17 cellular contexts compared by ENCODE assay signal in the genomic region with DNA sequence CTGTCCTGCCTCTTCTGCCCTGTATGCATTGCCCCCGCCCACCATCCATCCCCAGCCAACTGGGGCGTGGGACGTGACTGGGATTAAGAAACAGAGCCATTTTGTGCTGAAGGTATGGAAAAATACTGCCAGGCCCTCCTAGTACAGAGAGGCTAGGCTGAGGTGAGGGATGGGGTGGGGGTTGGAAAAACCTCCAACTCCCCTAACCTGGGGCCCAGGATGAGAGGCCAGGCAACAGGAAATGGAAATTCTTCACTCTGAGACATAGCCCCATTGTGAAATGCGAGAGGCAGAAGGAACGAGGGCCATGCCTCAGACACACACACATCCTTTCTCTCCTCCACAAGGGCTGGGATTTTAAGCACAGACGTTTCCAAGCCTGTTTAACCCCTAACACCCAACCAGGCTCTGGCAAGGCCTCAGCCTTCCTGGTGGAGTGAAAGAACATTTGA. TPM values are rescaled to one million over a fixed set of nuclear protein-coding genes. Genes with fewer than 3 reads are reported as not detected.
DNase-seq lines count a peak whose midpoint lies in the region; ATAC-seq, FAIRE-seq and TF ChIP-seq lines count a peak whose summit lies in the region.
"Had no signal": no experiment of that assay in that cellular context is flagged by ENCODE, and none has a peak within 500 bp of the region (broad histone marks: within the 10 kb centered on the region; RNA-seq: fewer than 3 reads in every experiment).

No MANE protein-coding gene starts in this region.

- 55% methylated on average over 6 of the region's 6 CpGs for WGBS in A549 (ENCODE audit: missing lambda C conversion rate)
- 29 to 53% (median 46%) methylated on average over 6 of the region's 6 CpGs for WGBS in spleen, 5 donors

- TF ChIP-seq EP300 in A549 (IDR thresholded peaks at IDR 0.05) = no peak

- CTCF ChIA-PET in A549 (lab: Yijun Ruan, JAX) = no interaction called here
- CTCF ChIA-PET in activated CD8-positive, alpha-beta T cell treated with anti-CD3 and anti-CD28 coated beads for 36 hours (lab: Charles Lee) = no interaction called here
- CTCF ChIA-PET in naive thymus-derived CD4-positive, alpha-beta T cell (lab: Charles Lee) = no interaction called here

- TF ChIP-seq CTCF in A549 (IDR thresholded peaks at IDR 0.05) = no peak
- no peak for TF ChIP-seq CTCF in activated CD8-positive, alpha-beta T cell treated with anti-CD3 and anti-CD28 coated beads for 36 hours (IDR thresholded peaks at IDR 0.05)
- TF ChIP-seq CTCF in spleen (IDR thresholded peaks at IDR 0.05 in 8 of 11, conservative IDR thresholded peaks at IDR 0.05 in 3 of 11) = no peak

- H3K4me3 Mint-ChIP-seq in activated CD8-positive, alpha-beta T cell treated with anti-CD3 and anti-CD28 coated beads for 36 hours = no peak overlapping the region
- no peak overlapping the region for H3K4me3 Mint-ChIP-seq in naive thymus-derived CD4-positive, alpha-beta T cell

- H3K4me3 ChIP-seq in A549 (no peak overlapping the region), spleen (no peak overlapping the region)
- H3K4me3 ChIP-seq in naive thymus-derived CD4-positive, alpha-beta T cell (ENCODE audit: low read length) = no peak overlapping the region

- no peaks in the 10 kb centered on the region for H3K27me3 Mint-ChIP-seq in activated CD8-positive, alpha-beta T cell treated with anti-CD3 and anti-CD28 coated beads for 36 hours
- no peaks in the 10 kb centered on the region for H3K27me3 Mint-ChIP-seq in naive thymus-derived CD4-positive, alpha-beta T cell

- POLR2A ChIA-PET in A549 (lab: Yijun Ruan, JAX) = no interaction called here
- POLR2A ChIA-PET in activated CD8-positive, alpha-beta T cell treated with anti-CD3 and anti-CD28 coated beads for 36 hours (lab: Charles Lee) = no interaction called here
- POLR2A ChIA-PET in naive thymus-derived CD4-positive, alpha-beta T cell (lab: Charles Lee) = no interaction called here

- no peaks in the 10 kb centered on the region for H3K9me3 Mint-ChIP-seq in activated CD8-positive, alpha-beta T cell treated with anti-CD3 and anti-CD28 coated beads for 36 hours
- peaks cover 0 to 2% (median 0%) of the 10 kb centered on the region in 11 donors for H3K9me3 Mint-ChIP-seq in naive thymus-derived CD4-positive, alpha-beta T cell
- H3K9me3 Mint-ChIP-seq: CD14-positive monocyte had no signal

- H3K36me3 ChIP-seq in spleen = no peaks in the 10 kb centered on the region
- H3K36me3 ChIP-seq in naive thymus-derived CD4-positive, alpha-beta T cell (ENCODE audit: control insufficient read depth in 2 of 3, insufficient read depth in 3 of 3, low read length in 3 of 3) = no peaks in the 10 kb centered on the region

- TF ChIP-seq POLR2A in A549 (IDR thresholded peaks at IDR 0.05; ENCODE audit: low read length) (no peak), spleen (IDR thresholded peaks at IDR 0.05) (no peak)

- no peaks in the 10 kb centered on the region for H3K27me3 ChIP-seq in spleen (replicated peaks in 1 of 7)
- no peaks in the 10 kb centered on the region for H3K27me3 ChIP-seq in naive thymus-derived CD4-positive, alpha-beta T cell (ENCODE audit: control insufficient read depth in 2 of 2, insufficient read depth in 2 of 2, low read length in 2 of 2)

- no peak for TF ChIP-seq RAD21 in A549 (conservative IDR thresholded peaks at IDR 0.05 in 1 of 2, IDR thresholded peaks at IDR 0.05 in 1 of 2)

- peak overlapping the region in 1 of 2 experiments; percentile 66; a peak in 3 of 6 replicates for H3K27ac ChIP-seq in A549
- H3K27ac ChIP-seq in spleen = peak overlapping the region in 3 of 8 donors; percentile 21 to 52 (median 33)
- no peak overlapping the region for H3K27ac ChIP-seq in naive thymus-derived CD4-positive, alpha-beta T cell (ENCODE audit: low read depth, low read length)

- peaks cover 44% of the 10 kb centered on the region for H3K4me1 Mint-ChIP-seq in activated CD8-positive, alpha-beta T cell treated with anti-CD3 and anti-CD28 coated beads for 36 hours (ENCODE audit: low read depth)
- H3K4me1 Mint-ChIP-seq in naive thymus-derived CD4-positive, alpha-beta T cell = peaks cover 0 to 50% (median 0%) of the 10 kb centered on the region in 7 donors

- peak overlapping the region; percentile 35; the same call in 1 of the 3 replicates for H3K4me2 ChIP-seq in A549

- no peak for FAIRE-seq in A549 (lab: Jason Lieb, UNC)
- FAIRE-seq: G401.6, islet of Langerhans, TTC549 had no signal

- ATAC-seq in A549 = no peak
- no peak for ATAC-seq in activated CD8-positive, alpha-beta T cell treated with anti-CD3 and anti-CD28 coated beads for 36 hours
- ATAC-seq in GM21576 (IDR thresholded peaks at IDR 0.05; ENCODE audit: unreplicated experiment) = no peak
- no peak for ATAC-seq in naive thymus-derived CD4-positive, alpha-beta T cell
- ATAC-seq: Panc1 had no signal

- intact Hi-C loops in activated CD8-positive, alpha-beta T cell treated with anti-CD3 and anti-CD28 coated beads for 36 hours (cut with micrococcal nuclease) = no loop called here
- intact Hi-C loops in spleen (cut with DNase I; ENCODE audit: low total_unique reads) = no loop called here
- intact Hi-C loops in naive thymus-derived CD4-positive, alpha-beta T cell (cut with micrococcal nuclease) = no loop called here

- H3K27ac Mint-ChIP-seq in activated CD8-positive, alpha-beta T cell treated with anti-CD3 and anti-CD28 coated beads for 36 hours = peak overlapping the region; percentile 16
- no peak overlapping the region for H3K27ac Mint-ChIP-seq in naive thymus-derived CD4-positive, alpha-beta T cell

- peaks cover 41% of the 10 kb centered on the region for H3K36me3 Mint-ChIP-seq in activated CD8-positive, alpha-beta T cell treated with anti-CD3 and anti-CD28 coated beads for 36 hours (ENCODE audit: low read depth)
- H3K36me3 Mint-ChIP-seq in naive thymus-derived CD4-positive, alpha-beta T cell = peaks cover 0 to 3% (median 0%) of the 10 kb centered on the region in 5 donors

- H3K9me3 ChIP-seq in A549 (no peaks in the 10 kb centered on the region), spleen (no peaks in the 10 kb centered on the region)
- no peaks in the 10 kb centered on the region for H3K9me3 ChIP-seq in naive thymus-derived CD4-positive, alpha-beta T cell (ENCODE audit: control insufficient read depth in 2 of 3, low read length in 3 of 3)

- H3K4me1 ChIP-seq in A549 (peaks cover 69% of the 10 kb centered on the region), spleen (peaks cover 3 to 78% (median 25%) of the 10 kb centered on the region in 6 donors)
- no peaks in the 10 kb centered on the region for H3K4me1 ChIP-seq in naive thymus-derived CD4-positive, alpha-beta T cell (ENCODE audit: control insufficient read depth in 2 of 2, insufficient read depth in 2 of 2, low read length in 2 of 2)

- peak in 1 of 2 experiments; percentile 6 for DNase-seq in A549 (ENCODE audit: low read depth in 1 of 2, low spot score in 1 of 2)
- DNase-seq in HT1080 (ENCODE audit: low read depth) = peak; percentile 33
- no peak for DNase-seq in activated CD8-positive, alpha-beta T cell treated with anti-CD3 and anti-CD28 coated beads for 36 hours
- DNase-seq in islet precursor cell = peak; percentile 71
- DNase-seq in spleen = no peak
- DNase-seq in naive thymus-derived CD4-positive, alpha-beta T cell = no peak
- no peak for DNase-seq in NCI-H128 (lab: John Stamatoyannopoulos, UW; ENCODE audit: unreplicated experiment)
- DNase-seq: activated gamma-delta T cell; central memory CD4-positive, alpha-beta T cell; NCI-H2029 had no signal

TF ChIP-seq in A549, 52 proteins besides CTCF, POLR2A, EP300 and RAD21:
- TF ChIP-seq CEBPB (IDR thresholded peaks at IDR 0.05) = no peak
- no peak for TF ChIP-seq JUNB (IDR thresholded peaks at IDR 0.05)
- TF ChIP-seq JUN (IDR thresholded peaks at IDR 0.05) = no peak
- TF ChIP-seq BHLHE40 (IDR thresholded peaks at IDR 0.05; ENCODE audit: low read depth, low read length) = no peak
- no peak for TF ChIP-seq MYC (IDR thresholded peaks at IDR 0.05; ENCODE audit: borderline replicate concordance, low read length)
- no peak for TF ChIP-seq CHD4 (IDR thresholded peaks at IDR 0.05; ENCODE audit: borderline replicate concordance)
- TF ChIP-seq FOSB (CRISPR knock-in tag; IDR thresholded peaks at IDR 0.05) = no peak

RNA-seq across cellular contexts. Expression of a gene that starts 19.9 kb away (rescaled TPM):
- polyA plus RNA-seq in A549 (2011; rRNA removed) (1.4 and 1.5 TPM in 2 replicates), A549 (2017; fragmentation: RNase III; extraction: RNeasy Plus Mini Kit Qiagen cat#74134 plus additional on column Dnase treatment) (1.5 to 2.3 TPM (median 1.8 TPM) in 3 replicates), spleen (1 to 10 TPM in 1 of 3 donors, under 1 TPM in 2; 0.52 to 1.6 (median 0.96) TPM)
- polyA plus RNA-seq in A549 (2012; cell fraction: cytosol; rRNA removed) = 1.0 and 1.4 TPM in 2 replicates
- polyA plus RNA-seq in A549 (2012; cell fraction: nucleus; rRNA removed) = 2.5 and 2.6 TPM in 2 replicates
- 3.2 and 3.6 TPM in 2 replicates for polyA minus RNA-seq in A549 (2011; rRNA and poly(A)+ RNA removed)
- total RNA-seq in HT1080 (2014; rRNA removed; shearing (Covaris generic)) = not detected in 2 replicates
- polyA plus RNA-seq in HT1080 (2015; cell fraction: cytosol; rRNA removed) = not detected in 2 replicates
- not detected in 2 replicates for polyA plus RNA-seq in HT1080 (2015; cell fraction: nucleus; rRNA removed)
- 10 to 100 TPM; 25.0 to 25.9 TPM for total RNA-seq in activated CD8-positive, alpha-beta T cell treated with anti-CD3 and anti-CD28 coated beads for 36 hours
- 1 to 10 TPM; 1.5 to 5.9 (median 4.2) TPM for total RNA-seq in spleen
- total RNA-seq in naive thymus-derived CD4-positive, alpha-beta T cell = 1 to 10 TPM in 1 of 5 experiments, under 1 TPM in 2, not detected in 2; 0.24 to 9.6 (median 0.34) TPM
- under 1 TPM in 1 of 2 donors, not detected in 1; 0.20 TPM for polyA plus RNA-seq in naive thymus-derived CD4-positive, alpha-beta T cell
- polyA plus RNA-seq: CD14-positive monocyte, neural cell had no signal

Comparison
In these comparisons a context has a peak if more than half of its experiments do, and no peak if none do; other contexts are left out.
1. DNase-seq: peak in HT1080 (single experiment) and islet precursor cell (single experiment); none in activated CD8-positive, alpha-beta T cell treated with anti-CD3 and anti-CD28 coated beads for 36 hours (single experiment), spleen (single experiment), naive thymus-derived CD4-positive, alpha-beta T cell (0 of 9) and NCI-H128 (single experiment).